ENCODE assay signal across 1 cellular context in the genomic region with DNA sequence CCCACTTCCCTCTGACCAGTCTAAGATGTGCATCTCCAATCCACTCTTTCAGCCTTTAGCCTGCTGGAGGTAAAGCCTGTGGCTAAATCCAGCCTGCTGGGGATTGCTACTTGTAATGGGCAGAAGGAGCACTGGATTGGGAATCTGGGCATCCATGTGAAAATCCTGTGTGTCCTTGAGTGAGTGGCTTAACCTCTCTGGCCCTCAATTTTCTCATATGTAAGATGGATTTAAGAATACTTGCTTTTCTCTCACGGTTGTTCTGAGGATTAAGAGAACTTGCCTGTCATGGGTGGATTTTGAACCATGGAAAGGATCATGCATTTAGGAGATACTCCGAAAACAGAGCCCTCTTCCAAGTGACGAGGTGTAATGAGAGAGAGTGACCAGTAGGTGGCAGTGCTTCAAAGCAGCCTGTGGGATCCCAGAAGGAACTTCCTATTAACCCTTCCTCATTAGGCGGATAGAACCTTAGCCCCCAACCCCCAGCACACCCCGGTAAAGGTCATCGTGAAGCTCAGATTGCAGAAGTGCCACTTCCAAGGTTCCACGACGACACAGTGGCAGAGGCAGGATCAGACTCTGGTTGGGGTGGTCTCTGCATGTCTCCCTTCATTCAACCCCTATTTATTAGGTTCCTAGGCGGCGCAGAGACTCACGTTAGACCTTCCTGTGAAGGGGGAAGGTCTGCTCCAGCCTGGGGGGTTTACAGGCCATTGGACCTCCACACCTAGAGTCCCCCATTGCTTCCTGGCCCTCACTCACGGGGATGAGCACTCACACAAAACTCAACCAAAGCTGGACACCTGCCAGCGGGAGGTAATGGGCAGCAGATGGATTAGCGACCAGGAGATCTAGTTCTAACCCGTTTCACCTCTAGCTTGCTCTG.
TF ChIP-seq lines count a peak whose summit lies in the region.

No MANE protein-coding gene starts in this region.

TF ChIP-seq in HepG2, 621 proteins besides CTCF, POLR2A, EP300 and RAD21 (continued from another document):
- TF ChIP-seq PCBP2 (optimal IDR thresholded peaks at IDR 0.05; ENCODE audit: low read depth, low read length, poor library complexity, severe bottlenecking): no peak
